Comparison of ENCODE assay signal across 20 cellular contexts in genomic region chr2:111669928-111670695, GRCh38.
A peak's percentile ranks its signal among the peaks of the same experiment; 100 is the strongest.
DNase-seq lines count a peak whose midpoint lies in the region; ATAC-seq and TF ChIP-seq lines count a peak whose summit lies in the region.
"Had no signal": no experiment of that assay in that cellular context is flagged by ENCODE, and none has a peak within 500 bp of the region (broad histone marks: within the 10 kb centered on the region; RNA-seq: fewer than 3 reads in every experiment).

No MANE protein-coding gene starts in this region.

- no peaks in the 10 kb centered on the region for H3K27me3 Mint-ChIP-seq in stimulated activated naive B cell treated with anti-CD40 and anti-IgM and Interleukin-4, amounts not matched to agents 10 μg/mL and 1 μg/mL and 100 μg/mL, for 72 hours
- H3K27me3 Mint-ChIP-seq: activated naive CD8-positive, alpha-beta T cell treated with anti-CD3 and anti-CD28 coated beads, Interleukin-2, amount 50 U/mL, for 24 hours; CD4-positive, alpha-beta T cell had no signal

- peak; percentile 46; the same call in 1 of the 2 replicates for TF ChIP-seq CTCF in OCI-LY1 (IDR thresholded peaks at IDR 0.05; ENCODE audit: low read length)
- no peak for TF ChIP-seq CTCF in esophagus muscularis mucosa (IDR thresholded peaks at IDR 0.05)
- TF ChIP-seq CTCF in Peyer's patch (IDR thresholded peaks at IDR 0.05) = no peak

- 92% methylated on average over 11 of the region's 11 CpGs for WGBS in esophagus muscularis mucosa

- H3K27ac Mint-ChIP-seq in stimulated activated naive B cell treated with anti-CD40 and anti-IgM and Interleukin-4, amounts not matched to agents 10 μg/mL and 1 μg/mL and 100 μg/mL, for 72 hours = peak overlapping the region; percentile 49
- H3K27ac Mint-ChIP-seq: activated naive CD8-positive, alpha-beta T cell treated with anti-CD3 and anti-CD28 coated beads, Interleukin-2, amount 50 U/mL, for 24 hours; activated T-helper 17 cell treated with anti-CD3 and anti-CD28 coated beads, Interleukin-2, amount 50 U/mL, for 72 hours; CD4-positive, alpha-beta T cell had no signal

- peak overlapping the region; percentile 61 for H3K4me2 ChIP-seq in OCI-LY1 (ENCODE audit: low read length)

- H3K27ac ChIP-seq in OCI-LY1 (ENCODE audit: low read depth, low read length, poor library complexity, severe bottlenecking) (peak overlapping the region; percentile 100), esophagus muscularis mucosa (replicated peaks in 1 of 4) (no peak overlapping the region), Peyer's patch (no peak overlapping the region)
- H3K27ac ChIP-seq: gastrocnemius medialis, left ventricle myocardium inferior, pancreas, tibial artery, VCaP had no signal

- H3K4me3 Mint-ChIP-seq in stimulated activated naive B cell treated with anti-CD40 and anti-IgM and Interleukin-4, amounts not matched to agents 10 μg/mL and 1 μg/mL and 100 μg/mL, for 72 hours = no peak overlapping the region
- H3K4me3 Mint-ChIP-seq: activated naive CD8-positive, alpha-beta T cell treated with anti-CD3 and anti-CD28 coated beads, Interleukin-2, amount 50 U/mL, for 24 hours; activated T-helper 17 cell treated with anti-CD3 and anti-CD28 coated beads, Interleukin-2, amount 50 U/mL, for 72 hours; CD4-positive, alpha-beta T cell had no signal

- no peak overlapping the region for H2AFZ ChIP-seq in OCI-LY1 (ENCODE audit: low read length)

- peaks cover 10% of the 10 kb centered on the region; the same call in 1 of the 2 replicates for H3F3A ChIP-seq in OCI-LY1 (ENCODE audit: insufficient read depth, low read length)

- H3K4me3 ChIP-seq in OCI-LY1 (ENCODE audit: low read depth, low read length, poor library complexity, severe bottlenecking) = peak overlapping the region; percentile 30
- no peak overlapping the region for H3K4me3 ChIP-seq in esophagus muscularis mucosa
- H3K4me3 ChIP-seq in Peyer's patch = no peak overlapping the region
- H3K4me3 ChIP-seq: gastrocnemius medialis, left ventricle myocardium inferior, pancreas, skin epidermis, tibial artery had no signal

- no peak for TF ChIP-seq POLR2A in esophagus muscularis mucosa (IDR thresholded peaks at IDR 0.05; ENCODE audit: low read depth)
- no peak for TF ChIP-seq POLR2A in Peyer's patch (IDR thresholded peaks at IDR 0.05)

- no peaks in the 10 kb centered on the region for H3K9me3 Mint-ChIP-seq in stimulated activated naive B cell treated with anti-CD40 and anti-IgM and Interleukin-4, amounts not matched to agents 10 μg/mL and 1 μg/mL and 100 μg/mL, for 72 hours
- H3K9me3 Mint-ChIP-seq: activated naive CD8-positive, alpha-beta T cell treated with anti-CD3 and anti-CD28 coated beads, Interleukin-2, amount 50 U/mL, for 24 hours; activated T-helper 17 cell treated with anti-CD3 and anti-CD28 coated beads, Interleukin-2, amount 50 U/mL, for 72 hours; CD4-positive, alpha-beta T cell had no signal

- H3K9me2 ChIP-seq in OCI-LY1 (ENCODE audit: low read depth, low read length) = no peaks in the 10 kb centered on the region

- no peak for TF ChIP-seq EP300 in esophagus muscularis mucosa (IDR thresholded peaks at IDR 0.05)

- H3K36me3 Mint-ChIP-seq in stimulated activated naive B cell treated with anti-CD40 and anti-IgM and Interleukin-4, amounts not matched to agents 10 μg/mL and 1 μg/mL and 100 μg/mL, for 72 hours = no peaks in the 10 kb centered on the region

- intact Hi-C loops in esophagus muscularis mucosa (cut with DNase I) = no loop called here

- H3K4me1 ChIP-seq in OCI-LY1 (ENCODE audit: insufficient read depth, low read length, severe bottlenecking) = peaks cover 64% of the 10 kb centered on the region
- peaks cover 0 to 21% (median 11%) of the 10 kb centered on the region in 4 donors for H3K4me1 ChIP-seq in esophagus muscularis mucosa
- no peaks in the 10 kb centered on the region for H3K4me1 ChIP-seq in Peyer's patch
- H3K4me1 ChIP-seq: left ventricle myocardium inferior, pancreas had no signal

- no peaks in the 10 kb centered on the region for H3K79me2 ChIP-seq in OCI-LY1 (ENCODE audit: insufficient read depth, low read length)

- ATAC-seq in stimulated activated naive B cell treated with anti-CD40 and anti-IgM and Interleukin-4, amounts not matched to agents 10 μg/mL and 1 μg/mL and 100 μg/mL, for 72 hours (replicated peaks) = no peak
- ATAC-seq: activated naive CD8-positive, alpha-beta T cell treated with anti-CD3 and anti-CD28 coated beads, Interleukin-2, amount 50 U/mL, for 24 hours; activated T-helper 17 cell treated with anti-CD3 and anti-CD28 coated beads, Interleukin-2, amount 50 U/mL, for 72 hours; gastrocnemius medialis; pancreas had no signal

- H3K27me3 ChIP-seq in OCI-LY1 (ENCODE audit: insufficient read depth, low read length) (no peaks in the 10 kb centered on the region), esophagus muscularis mucosa (no peaks in the 10 kb centered on the region), Peyer's patch (no peaks in the 10 kb centered on the region)
- H3K27me3 ChIP-seq: gastrocnemius medialis, pancreas, tibial artery had no signal

- H3K9ac ChIP-seq in OCI-LY1 (ENCODE audit: low read length) = peak overlapping the region; percentile 76

- DNase-seq in SHP77 treated with DMSO at 0.1 percent for 48 hours (lab: John Stamatoyannopoulos, UW) (peak; percentile 59), SHP77 (lab: John Stamatoyannopoulos, UW) (no peak), esophagus muscularis mucosa (ENCODE audit: extremely low spot score) (peak; percentile 42), Peyer's patch (no peak), NOMO-1 treated with DMSO at 0.1 percent for 48 hours (lab: John Stamatoyannopoulos, UW; ENCODE audit: unreplicated experiment) (no peak)
- no peak for DNase-seq in stimulated activated naive B cell treated with anti-CD40 and anti-IgM and Interleukin-4, amounts not matched to agents 10 μg/mL and 1 μg/mL and 100 μg/mL, for 72 hours
- DNase-seq in stimulated activated CD8-positive, alpha-beta memory T cell treated with anti-CD3 and anti-CD28 coated beads, Interleukin-4, amount 100 ng/mL, for 48 hours = no peak
- DNase-seq: activated CD4-positive, alpha-beta T cell treated with anti-CD3 and anti-CD28 coated beads, Interleukin-2, amount 50 U/mL, for 48 hours; activated naive CD8-positive, alpha-beta T cell treated with anti-CD3 and anti-CD28 coated beads, Interleukin-2, amount 50 U/mL, for 24 hours; CD4-positive, alpha-beta T cell; gastrocnemius medialis; KG1; left ventricle myocardium inferior; NCI-H146; tibial artery had no signal

- peaks cover 25% of the 10 kb centered on the region for H3K36me3 ChIP-seq in OCI-LY1 (ENCODE audit: insufficient read depth, low read length)
- H3K36me3 ChIP-seq in esophagus muscularis mucosa = no peaks in the 10 kb centered on the region
- no peaks in the 10 kb centered on the region for H3K36me3 ChIP-seq in Peyer's patch
- H3K36me3 ChIP-seq: gastrocnemius medialis, left ventricle myocardium inferior, pancreas, tibial artery had no signal

- H4K20me1 ChIP-seq in OCI-LY1 (ENCODE audit: insufficient read depth, low read length) = no peaks in the 10 kb centered on the region

- H3K9me3 ChIP-seq in OCI-LY1 (ENCODE audit: low read length) (peaks cover 10% of the 10 kb centered on the region), esophagus muscularis mucosa (no peaks in the 10 kb centered on the region), Peyer's patch (no peaks in the 10 kb centered on the region)
- H3K9me3 ChIP-seq: gastrocnemius medialis, left ventricle myocardium inferior, pancreas, tibial artery had no signal

- H3K4me1 Mint-ChIP-seq in stimulated activated naive B cell treated with anti-CD40 and anti-IgM and Interleukin-4, amounts not matched to agents 10 μg/mL and 1 μg/mL and 100 μg/mL, for 72 hours = peaks cover 17 to 37% of the 10 kb centered on the region in 2 donors
- H3K4me1 Mint-ChIP-seq: activated naive CD8-positive, alpha-beta T cell treated with anti-CD3 and anti-CD28 coated beads, Interleukin-2, amount 50 U/mL, for 24 hours; activated T-helper 17 cell treated with anti-CD3 and anti-CD28 coated beads, Interleukin-2, amount 50 U/mL, for 72 hours had no signal

Comparison
In these comparisons a context has a peak if more than half of its experiments do, and no peak if none do; other contexts are left out.
1. DNase-seq: peak in SHP77 treated with DMSO at 0.1 percent for 48 hours (single experiment) and esophagus muscularis mucosa (single experiment); none in SHP77 (0 of 2), stimulated activated naive B cell treated with anti-CD40 and anti-IgM and Interleukin-4, amounts not matched to agents 10 μg/mL and 1 μg/mL and 100 μg/mL, for 72 hours (single experiment), Peyer's patch (0 of 3), NOMO-1 treated with DMSO at 0.1 percent for 48 hours (single experiment) and stimulated activated CD8-positive, alpha-beta memory T cell treated with anti-CD3 and anti-CD28 coated beads, Interleukin-4, amount 100 ng/mL, for 48 hours (single experiment).